12 cellular contexts compared by ENCODE assay signal in the genomic region with DNA sequence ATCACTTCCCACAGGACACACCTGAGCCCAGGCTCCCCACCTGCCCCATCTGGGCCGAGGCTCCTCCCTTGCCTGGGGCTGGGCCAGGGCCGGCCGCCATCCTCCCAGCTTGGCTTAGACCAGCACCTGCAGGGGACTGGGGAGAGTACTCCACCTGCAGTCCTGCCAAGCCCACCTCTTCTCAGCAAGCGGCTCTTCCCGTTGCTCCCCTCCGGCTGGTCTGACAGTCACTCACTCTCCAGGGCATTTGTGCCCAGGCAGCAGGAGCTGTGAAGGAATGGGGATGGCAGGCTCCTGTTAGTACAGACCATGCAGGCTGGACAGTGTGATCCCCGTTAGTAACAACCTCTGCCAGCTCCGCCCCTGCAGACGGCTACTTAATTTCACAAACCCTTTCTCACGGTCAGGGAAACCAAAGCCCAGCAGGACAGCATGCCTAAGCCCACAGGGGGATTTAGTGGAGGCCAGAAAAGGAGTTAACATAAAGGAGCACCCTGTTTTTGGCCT. TPM values are rescaled to one million over a fixed set of nuclear protein-coding genes. Genes with fewer than 3 reads are reported as not detected.
DNase-seq lines count a peak whose midpoint lies in the region; ATAC-seq and TF ChIP-seq lines count a peak whose summit lies in the region.
"Had no signal": no experiment of that assay in that cellular context is flagged by ENCODE, and none has a peak within 500 bp of the region (broad histone marks: within the 10 kb centered on the region; RNA-seq: fewer than 3 reads in every experiment).

A gene with protein sequence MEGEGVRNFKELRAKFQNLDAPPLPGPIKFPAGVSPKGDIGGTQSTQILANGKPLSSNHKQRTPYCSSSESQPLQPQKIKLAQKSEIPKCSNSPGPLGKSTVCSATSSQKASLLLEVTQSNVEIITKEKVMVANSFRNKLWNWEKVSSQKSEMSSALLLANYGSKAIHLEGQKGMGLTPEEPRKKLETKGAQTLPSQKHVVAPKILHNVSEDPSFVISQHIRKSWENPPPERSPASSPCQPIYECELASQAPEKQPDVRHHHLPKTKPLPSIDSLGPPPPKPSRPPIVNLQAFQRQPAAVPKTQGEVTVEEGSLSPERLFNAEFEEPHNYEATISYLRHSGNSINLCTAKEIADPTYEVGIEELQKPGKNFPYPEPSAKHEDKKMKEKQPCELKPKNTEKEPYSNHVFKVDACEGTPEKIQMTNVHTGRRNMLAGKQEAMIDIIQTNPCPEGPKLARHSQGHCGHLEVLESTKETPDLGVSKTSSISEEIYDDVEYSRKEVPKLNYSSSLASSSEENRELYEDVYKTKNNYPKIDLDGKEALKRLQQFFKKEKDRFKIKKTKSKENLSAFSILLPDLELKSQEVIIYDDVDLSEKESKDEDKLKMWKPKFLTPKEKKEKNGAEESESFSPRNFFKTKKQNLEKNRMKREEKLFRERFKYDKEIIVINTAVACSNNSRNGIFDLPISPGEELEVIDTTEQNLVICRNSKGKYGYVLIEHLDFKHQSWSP (minus strand): TSS at position 12 of the 507 bp plus-strand sequence. CDS start 114 bp downstream, outside the sequence.

- H3K36me3 ChIP-seq in endodermal cell (ENCODE audit: control insufficient read depth, insufficient read depth, low read length) (no peaks in the 10 kb centered on the region), lower lobe of right lung (no peaks in the 10 kb centered on the region), thymus (ENCODE audit: control insufficient read depth, insufficient read depth) (no peaks in the 10 kb centered on the region)

- ATAC-seq in lower lobe of right lung: peak; percentile 25 to 46

- peak; percentile 43 for DNase-seq in NCI-H526 treated with DMSO at 0.1 percent for 48 hours (lab: John Stamatoyannopoulos, UW)
- DNase-seq in endodermal cell: peak; percentile 94
- DNase-seq in lower lobe of right lung: no peak
- DNase-seq in DMS79 (lab: John Stamatoyannopoulos, UW): no peak
- DNase-seq in AG08396 (ENCODE audit: low spot score): no peak
- DNase-seq in activated CD8-positive, alpha-beta memory T cell treated with anti-CD3 and anti-CD28 coated beads, Interleukin-2, amount 50 U/mL, for 48 hours: no peak
- DNase-seq: activated CD4-positive, CD25-positive, alpha-beta regulatory T cell; NCI-H1694; stimulated activated CD4-positive, alpha-beta T cell treated with anti-CD3 and anti-CD28 coated beads, Interleukin-4, amount 100 ng/mL, for 1 hour had no signal

- H3K4me3 Mint-ChIP-seq in endodermal cell: peak within 1 kb of the TSS; percentile 45
- H3K4me3 Mint-ChIP-seq: dendritic cell treated with granulocyte-macrophage colony-stimulating factor and Interleukin-4, amounts not matched to agents 40 ng/mL and 50 ng/mL, for 4 days had no signal

- H3K4me1 Mint-ChIP-seq in endodermal cell: peaks cover 43% of the 10 kb centered on the region

- H3K27ac ChIP-seq in endodermal cell (ENCODE audit: low read depth, low read length) (peak within 1 kb of the TSS; percentile 47), lower lobe of right lung (no peak within 1 kb of the TSS), thymus (ENCODE audit: low read depth) (no peak within 1 kb of the TSS)

- peak within 1 kb of the TSS; percentile 27 for H3K9ac ChIP-seq in endodermal cell (ENCODE audit: extremely low read depth, low read length, poor library complexity, severe bottlenecking)

- TF ChIP-seq CTCF in endodermal cell (conservative IDR thresholded peaks at IDR 0.05): peak; percentile 27
- no peak for TF ChIP-seq CTCF in lower lobe of right lung (IDR thresholded peaks at IDR 0.05)

- peaks cover 7% of the 10 kb centered on the region for H3K36me3 Mint-ChIP-seq in endodermal cell (ENCODE audit: low read depth)

- 10 to 37% methylated on average over 2 to 10 of the region's 10 CpGs for WGBS in endodermal cell (ENCODE audit: insufficient coverage in 1 of 2, insufficient read length in 1 of 2), 2 experiments
- WGBS in thymus: 83% methylated on average over 10 of the region's 10 CpGs

- intact Hi-C loops in lower lobe of right lung (cut with DNase I): no loop called here

- peak within 1 kb of the TSS; percentile 58 for H3K4me3 ChIP-seq in endodermal cell (ENCODE audit: low read length)
- H3K4me3 ChIP-seq in lower lobe of right lung: no peak within 1 kb of the TSS
- no peak within 1 kb of the TSS for H3K4me3 ChIP-seq in thymus (ENCODE audit: low read length)

- peaks cover 17% of the 10 kb centered on the region for H3K27me3 Mint-ChIP-seq in endodermal cell (ENCODE audit: insufficient read depth)

- H3K9me3 Mint-ChIP-seq in endodermal cell: peaks cover 11% of the 10 kb centered on the region
- H3K9me3 Mint-ChIP-seq: dendritic cell treated with granulocyte-macrophage colony-stimulating factor and Interleukin-4, amounts not matched to agents 40 ng/mL and 50 ng/mL, for 4 days had no signal

- H3K27me3 ChIP-seq in endodermal cell (ENCODE audit: control insufficient read depth, insufficient read depth, low read length, poor library complexity, severe bottlenecking): no peaks in the 10 kb centered on the region
- H3K27me3 ChIP-seq in lower lobe of right lung (ENCODE audit: low read depth): no peaks in the 10 kb centered on the region
- no peaks in the 10 kb centered on the region for H3K27me3 ChIP-seq in thymus (ENCODE audit: control insufficient read depth, insufficient read depth)

- peaks cover 34% of the 10 kb centered on the region for H3K4me1 ChIP-seq in endodermal cell (ENCODE audit: control insufficient read depth, insufficient read depth, low read length)
- H3K4me1 ChIP-seq in lower lobe of right lung: peaks cover 11% of the 10 kb centered on the region
- H3K4me1 ChIP-seq in thymus (ENCODE audit: control insufficient read depth, insufficient read depth, low read length): no peaks in the 10 kb centered on the region

- H3K27ac Mint-ChIP-seq in endodermal cell: peak within 1 kb of the TSS; percentile 87
- H3K27ac Mint-ChIP-seq: dendritic cell treated with granulocyte-macrophage colony-stimulating factor and Interleukin-4, amounts not matched to agents 40 ng/mL and 50 ng/mL, for 4 days had no signal

- H3K9me3 ChIP-seq in endodermal cell (ENCODE audit: control insufficient read depth, low read length) (peaks cover 13% of the 10 kb centered on the region), lower lobe of right lung (no peaks in the 10 kb centered on the region), thymus (ENCODE audit: control insufficient read depth) (no peaks in the 10 kb centered on the region)

RNA-seq across cellular contexts. Expression of the gene that starts here (rescaled TPM):
- total RNA-seq in endodermal cell (10 to 100 TPM in 1 of 2 donors, 1 to 10 TPM in 1; 8.2 to 12.0 TPM), lower lobe of right lung (3.8 TPM)
- polyA plus RNA-seq in endodermal cell (2013, experiment 1 of 2): 2.1 TPM
- polyA plus RNA-seq in endodermal cell (2013, experiment 2 of 2): 2.1 TPM
- polyA plus RNA-seq in thymus: 34.4 TPM
- total RNA-seq: HT1080 had no signal

Comparison
In these comparisons a context has a peak if more than half of its experiments do, and no peak if none do; other contexts are left out.
1. DNase-seq: peak in NCI-H526 treated with DMSO at 0.1 percent for 48 hours (single experiment) and endodermal cell (single experiment); none in lower lobe of right lung (single experiment), DMS79 (single experiment), AG08396 (single experiment) and activated CD8-positive, alpha-beta memory T cell treated with anti-CD3 and anti-CD28 coated beads, Interleukin-2, amount 50 U/mL, for 48 hours (single experiment).